16 cellular contexts compared by ENCODE assay signal in the genomic region with DNA sequence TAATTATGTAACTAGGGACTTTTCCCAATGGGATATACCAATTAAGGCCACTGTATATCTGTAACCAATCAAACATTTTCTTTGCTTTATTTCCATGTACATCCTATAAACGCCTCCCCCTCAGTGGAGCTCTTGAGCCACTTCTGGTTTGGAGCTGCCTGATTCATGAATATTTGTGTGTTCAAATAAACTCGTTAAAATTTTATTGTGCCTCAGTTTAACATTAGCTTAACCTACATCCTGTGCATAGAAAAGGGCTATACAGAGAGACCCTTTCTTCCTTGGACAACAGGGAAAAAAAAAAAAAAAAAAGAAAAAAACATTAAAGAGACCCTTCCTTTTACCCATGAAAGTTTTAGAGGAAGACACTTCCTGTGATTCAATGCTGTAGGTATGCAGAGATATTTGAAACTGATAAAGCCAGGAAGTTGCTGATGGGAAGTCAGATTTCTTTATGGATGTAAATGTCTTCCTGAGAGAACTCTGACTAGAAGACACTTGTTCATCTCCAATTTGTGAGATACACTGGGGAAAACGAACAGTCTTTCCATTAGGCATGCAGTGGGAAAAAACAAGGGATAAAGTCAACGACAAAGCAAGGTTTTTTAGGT.
DNase-seq lines count a peak whose midpoint lies in the region; FAIRE-seq and TF ChIP-seq lines count a peak whose summit lies in the region.
"Had no signal": no experiment of that assay in that cellular context is flagged by ENCODE, and none has a peak within 500 bp of the region (broad histone marks: within the 10 kb centered on the region; RNA-seq: fewer than 3 reads in every experiment).

No MANE protein-coding gene starts in this region.

- DNase-seq in D721Med (ENCODE audit: insufficient read length, low spot score) (no peak), HT1080 (ENCODE audit: low read depth) (peak; percentile 70), astrocyte of the hippocampus (ENCODE audit: low read depth, low spot score) (peak; percentile 42), iris pigment epithelial cell (ENCODE audit: low read depth) (peak; percentile 63), AG08395 (ENCODE audit: low spot score) (no peak), iPS-NIHi7 (ENCODE audit: extremely low spot score) (no peak), NCI-H526 treated with DMSO at 0.1 percent for 48 hours (lab: John Stamatoyannopoulos, UW) (no peak)
- DNase-seq: activated CD8-positive, alpha-beta T cell treated with anti-CD3 and anti-CD28 coated beads for 36 hours; activated naive CD8-positive, alpha-beta T cell treated with anti-CD3 and anti-CD28 coated beads, Interleukin-2, amount 50 U/mL, for 24 hours; erythroblast; head of caudate nucleus; Karpas-422; sigmoid colon; stimulated activated CD4-positive, alpha-beta T cell treated with anti-CD3 and anti-CD28 coated beads, Interleukin-2, amount 100 ng/mL, for 48 hours; stimulated activated CD8-positive, alpha-beta memory T cell treated with anti-CD3 and anti-CD28 coated beads, Interleukin-4, amount 100 ng/mL, for 48 hours had no signal

- peak; percentile 4 for TF ChIP-seq CTCF in D721Med (IDR thresholded peaks at IDR 0.05; ENCODE audit: insufficient read depth, missing control alignments)

- FAIRE-seq in D721Med (lab: Jason Lieb, UNC): no peak
- FAIRE-seq: keratinocyte had no signal

Comparison
In these comparisons a context has a peak if more than half of its experiments do, and no peak if none do; other contexts are left out.
1. DNase-seq: peak in HT1080 (single experiment), astrocyte of the hippocampus (single experiment) and iris pigment epithelial cell (single experiment); none in D721Med (single experiment), AG08395 (single experiment), iPS-NIHi7 (single experiment) and NCI-H526 treated with DMSO at 0.1 percent for 48 hours (single experiment).